In the genomic region with DNA sequence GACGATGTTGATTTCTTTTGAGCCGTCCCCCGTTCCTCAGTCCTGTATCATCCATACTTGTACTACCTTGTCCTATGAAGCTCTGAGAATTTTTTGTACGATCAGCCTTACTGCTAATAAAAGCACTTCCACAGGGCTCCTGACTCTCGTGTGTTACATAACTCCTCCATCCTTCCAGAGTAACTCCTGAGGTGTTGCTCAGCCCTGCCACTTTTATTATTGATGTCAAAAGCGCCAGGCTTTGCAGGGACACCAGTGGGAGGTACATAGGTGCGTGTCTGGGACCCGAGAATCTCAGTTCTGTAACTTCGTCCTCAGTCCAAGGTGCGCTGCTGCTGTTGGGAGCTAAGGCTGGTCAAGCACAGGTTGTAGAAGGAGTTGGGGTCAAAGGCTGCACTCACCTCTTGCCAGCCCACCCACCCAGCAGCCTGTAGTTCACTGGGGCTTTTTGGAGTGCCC, we compare ENCODE assay signal across 8 cellular contexts. TPM values are rescaled to one million over a fixed set of nuclear protein-coding genes. Genes with fewer than 3 reads are reported as not detected.
DNase-seq lines count a peak whose midpoint lies in the region; ATAC-seq, FAIRE-seq and TF ChIP-seq lines count a peak whose summit lies in the region.

No MANE protein-coding gene starts in this region.

- H3K4me3 ChIP-seq in esophagus squamous epithelium (peak overlapping the region; percentile 50 to 88 (median 74)), psoas muscle (peak overlapping the region; percentile 77)

- TF ChIP-seq POLR2A in GM12891 (IDR thresholded peaks at IDR 0.05; ENCODE audit: low read depth, low read length) (peak; percentile 53; the same call in 1 of the 2 replicates), esophagus squamous epithelium (IDR thresholded peaks at IDR 0.05) (no peak)

- no peaks in the 10 kb centered on the region for H3K9me3 ChIP-seq in esophagus squamous epithelium
- no peaks in the 10 kb centered on the region for H3K9me3 ChIP-seq in psoas muscle

- H3K4me1 ChIP-seq in esophagus squamous epithelium, result peaks cover 31 to 53% (median 33%) of the 10 kb centered on the region in 3 donors
- peaks cover 28% of the 10 kb centered on the region for H3K4me1 ChIP-seq in psoas muscle

- DNase-seq in GM12891 (ENCODE audit: insufficient read length, low spot score), result no peak
- DNase-seq in RWPE1 (ENCODE audit: low spot score), result no peak
- DNase-seq in esophagus squamous epithelium (lab: John Stamatoyannopoulos, UW), result no peak
- no peak for DNase-seq in psoas muscle
- no peak for DNase-seq in AG08395 (ENCODE audit: low spot score)
- DNase-seq in omental fat pad (ENCODE audit: low spot score), result no peak
- no peak for DNase-seq in midbrain (lab: John Stamatoyannopoulos, UW)
- DNase-seq in NCI-H2081 (lab: John Stamatoyannopoulos, UW), result no peak

- TF ChIP-seq CTCF in RWPE1 (conservative IDR thresholded peaks at IDR 0.05; ENCODE audit: low read depth), result no peak
- no peak for TF ChIP-seq CTCF in esophagus squamous epithelium (IDR thresholded peaks at IDR 0.05)
- no peak for TF ChIP-seq CTCF in psoas muscle (IDR thresholded peaks at IDR 0.05)
- no peak for TF ChIP-seq CTCF in omental fat pad (IDR thresholded peaks at IDR 0.05)

- H3K36me3 ChIP-seq in esophagus squamous epithelium (peaks cover 34 to 50% (median 48%) of the 10 kb centered on the region in 3 donors), psoas muscle (ENCODE audit: insufficient read depth in 1 of 2, low read depth in 1 of 2) (peaks cover 11 to 52% of the 10 kb centered on the region in 2 donors)

- POLR2A ChIA-PET in RWPE1 (lab: Yijun Ruan, JAX; ENCODE audit: low non-redundant PET), result no interaction called here

- no peak for ATAC-seq in psoas muscle
- no peak for ATAC-seq in omental fat pad (ENCODE audit: low FRiP score)

- 33 to 36% methylated on average over 5 to 8 of the region's 10 CpGs for WGBS in esophagus squamous epithelium, 2 donors
- WGBS in psoas muscle, 3 donors, result 44 to 54% (median 48%) methylated on average over 10 of the region's 10 CpGs

- intact Hi-C loops in esophagus squamous epithelium (cut with DNase I) (no loop called here), psoas muscle (cut with DNase I) (loop anchor here in 1 of 2 donors (10.0 kb wide), 1 partner anchor 356 kb away; a partner anchor contains a TSS)

- H3K27me3 ChIP-seq in esophagus squamous epithelium (peaks cover 0 to 12% (median 0%) of the 10 kb centered on the region in 4 donors), psoas muscle (ENCODE audit: insufficient read depth in 3 of 3, low read length in 2 of 3) (no peaks in the 10 kb centered on the region)

- FAIRE-seq in GM12891 (lab: Jason Lieb, UNC), result peak; percentile 69

- CTCF ChIA-PET in RWPE1 (lab: Yijun Ruan, JAX), result interaction anchor here (0.6 kb wide), 1 partner anchor 218 kb away, joined by 3 read pairs; no protein-coding TSS in a partner anchor

- peak overlapping the region; percentile 93 for H3K27ac ChIP-seq in RWPE1
- peak overlapping the region; percentile 95 to 99 (median 98) for H3K27ac ChIP-seq in esophagus squamous epithelium
- H3K27ac ChIP-seq in psoas muscle, result peak overlapping the region; percentile 89

TF ChIP-seq in GM12891, 5 proteins besides CTCF, POLR2A, EP300 and RAD21:
- TF ChIP-seq PAX5 (IDR thresholded peaks at IDR 0.05; ENCODE audit: insufficient read depth, low read length, severe bottlenecking) (no peak), POU2F2 (IDR thresholded peaks at IDR 0.05; ENCODE audit: low read depth, low read length) (no peak), SPI1 (IDR thresholded peaks at IDR 0.05; ENCODE audit: low read depth, low read length) (no peak)
TF ChIP-seq in GM12891: peak in this region for 0.

RNA-seq across cellular contexts. Expression of a gene that starts 1.0 kb away (rescaled TPM):
- polyA plus RNA-seq in GM12891 (2012; ENCODE audit: low read depth, missing spikeins), result 1.2 TPM
- 1 to 10 TPM; 1.3 to 8.4 (median 5.5) TPM for total RNA-seq in esophagus squamous epithelium
- 1 to 10 TPM; 2.5 to 8.0 (median 6.0) TPM for total RNA-seq in psoas muscle
- polyA plus RNA-seq in psoas muscle, result 1 to 10 TPM; 3.7 to 7.6 (median 4.3) TPM
- total RNA-seq in omental fat pad, result 1 to 10 TPM; 4.7 to 8.0 (median 7.3) TPM

RNA-seq across cellular contexts. Expression of a gene that starts 7.1 kb away (rescaled TPM):
- polyA plus RNA-seq in GM12891 (2012; ENCODE audit: low read depth, missing spikeins), result 3.8 TPM
- total RNA-seq in esophagus squamous epithelium (1 to 10 TPM in 3 of 4 donors, under 1 TPM in 1; 0.22 to 1.5 (median 1.3) TPM), psoas muscle (10 to 100 TPM; 21.4 to 99.2 (median 36.8) TPM), omental fat pad (under 1 TPM; 0.50 to 0.96 (median 0.73) TPM)
- polyA plus RNA-seq in psoas muscle, result 10 to 100 TPM; 10.7 to 23.8 (median 14.2) TPM

RNA-seq across cellular contexts. Expression of a gene that starts 13.7 kb away (rescaled TPM):
- polyA plus RNA-seq in GM12891 (2012; ENCODE audit: low read depth, missing spikeins), result 138 TPM
- total RNA-seq in esophagus squamous epithelium (10 to 100 TPM; 53.8 to 91.0 (median 68.4) TPM), psoas muscle (10 to 100 TPM; 46.8 to 79.8 (median 61.0) TPM), omental fat pad (10 to 100 TPM; 44.9 to 87.3 (median 60.9) TPM)
- 10 to 100 TPM; 48.2 to 58.1 (median 51.2) TPM for polyA plus RNA-seq in psoas muscle

RNA-seq across cellular contexts. Expression of a gene that starts 21.4 kb away (rescaled TPM):
- 39.3 TPM for polyA plus RNA-seq in GM12891 (2012; ENCODE audit: low read depth, missing spikeins)
- total RNA-seq in esophagus squamous epithelium, result 100 to 1,000 TPM in 2 of 4 donors, 10 to 100 TPM in 2; 81.4 to 109 (median 93.7) TPM
- 1 to 10 TPM; 5.0 to 8.8 (median 6.8) TPM for total RNA-seq in psoas muscle
- 1 to 10 TPM; 4.3 to 7.1 (median 5.3) TPM for polyA plus RNA-seq in psoas muscle
- total RNA-seq in omental fat pad, result 10 to 100 TPM; 48.7 to 71.3 (median 53.0) TPM

RNA-seq across cellular contexts. Expression of a gene that starts 36.0 kb away (rescaled TPM):
- 8.9 TPM for polyA plus RNA-seq in GM12891 (2012; ENCODE audit: low read depth, missing spikeins)
- total RNA-seq in esophagus squamous epithelium, result 10 to 100 TPM in 3 of 4 donors, 1 to 10 TPM in 1; 9.9 to 19.6 (median 17.3) TPM
- 1 to 10 TPM; 2.9 to 4.7 (median 3.9) TPM for total RNA-seq in psoas muscle
- polyA plus RNA-seq in psoas muscle, result 1 to 10 TPM; 2.2 to 3.3 (median 2.5) TPM
- total RNA-seq in omental fat pad, result 10 to 100 TPM in 3 of 4 donors, 1 to 10 TPM in 1; 9.6 to 29.0 (median 13.3) TPM

Comparison
In these comparisons a context has a peak if more than half of its experiments do, and no peak if none do; other contexts are left out.
1. RNA of a gene that starts 7.1 kb away (total RNA-seq): 21.4 to 99.2 TPM in psoas muscle; 0.22 to 1.5 TPM in esophagus squamous epithelium and 0.50 to 0.96 TPM in omental fat pad; every median in the first group is over 4 times any median in the second.
2. Peak in every context shown above with its lines, with median percentiles within 50 percentile points of each other: H3K27ac ChIP-seq.